19 cellular contexts compared by ENCODE assay signal in genomic region chr5:173800340-173800739, GRCh38.
DNase-seq lines count a peak whose midpoint lies in the region; ATAC-seq and TF ChIP-seq lines count a peak whose summit lies in the region.
"Had no signal": no experiment of that assay in that cellular context is flagged by ENCODE, and none has a peak within 500 bp of the region (broad histone marks: within the 10 kb centered on the region; RNA-seq: fewer than 3 reads in every experiment).

No MANE protein-coding gene starts in this region.

- H3K27ac ChIP-seq in GM23338 (ENCODE audit: low read depth), result no peak overlapping the region
- no peak overlapping the region for H3K27ac ChIP-seq in mammary epithelial cell (ENCODE audit: insufficient read depth, low read depth, low read length)
- H3K27ac ChIP-seq in thyroid gland, result peak overlapping the region in 2 of 3 donors; percentile 46 to 70
- H3K27ac ChIP-seq: SK-N-MC had no signal

- H3K9me3 ChIP-seq in mammary epithelial cell (replicated peaks; ENCODE audit: insufficient read depth, low read length) (no peaks in the 10 kb centered on the region), thyroid gland (no peaks in the 10 kb centered on the region)

- no peak for TF ChIP-seq POLR2A in thyroid gland (IDR thresholded peaks at IDR 0.05)

- no peak overlapping the region for H3K4me3 ChIP-seq in GM23338
- H3K4me3 ChIP-seq in mammary epithelial cell (replicated peaks in 1 of 3; ENCODE audit: insufficient read depth in 1 of 3, low read depth in 2 of 3, low read length in 3 of 3), result no peak overlapping the region
- H3K4me3 ChIP-seq in thyroid gland (replicated peaks in 1 of 3), result no peak overlapping the region
- H3K4me3 ChIP-seq: SK-N-MC had no signal

- H3K36me3 ChIP-seq in GM23338 (ENCODE audit: insufficient read depth) (no peaks in the 10 kb centered on the region), mammary epithelial cell (ENCODE audit: insufficient read depth, low read length) (no peaks in the 10 kb centered on the region), thyroid gland (no peaks in the 10 kb centered on the region)

- H3K36me3 Mint-ChIP-seq in GM23338 (ENCODE audit: low read depth), result no peaks in the 10 kb centered on the region

- ATAC-seq in GM23338 (no peak), GM18867 (IDR thresholded peaks at IDR 0.05; ENCODE audit: unreplicated experiment) (no peak), HG02938 (IDR thresholded peaks at IDR 0.05; ENCODE audit: unreplicated experiment) (no peak)
- ATAC-seq: HCT116, Panc1, Right ventricle myocardium inferior had no signal

- in situ Hi-C loops in mammary epithelial cell (cut with MboI; ENCODE audit: low sequenced_read_pairs in 2 of 2), result no loop called here

- DNase-seq in GM23338 (ENCODE audit: low spot score) (no peak), mammary epithelial cell (peak; percentile 17), kidney tubule cell (ENCODE audit: low spot score) (peak; percentile 88), thyroid gland (peak; percentile 47 to 54), H4 (ENCODE audit: low spot score) (no peak)
- DNase-seq: ACHN, AML-193, EL, KBM-7, NCI-H1436, NCI-H2029 treated with DMSO at 0.1 percent for 48 hours, NCI-H510A had no signal

- no peaks in the 10 kb centered on the region for H4K20me1 ChIP-seq in GM23338 (replicated peaks; ENCODE audit: insufficient read depth)
- H4K20me1 ChIP-seq in mammary epithelial cell (ENCODE audit: insufficient read depth, low read length), result no peaks in the 10 kb centered on the region

- BruUV-seq in mammary epithelial cell (replicated peaks; lab: Mats Ljungman, UMichigan), result no TSS peak

- no peaks in the 10 kb centered on the region for H3K4me1 ChIP-seq in GM23338 (ENCODE audit: insufficient read depth)
- H3K4me1 ChIP-seq in mammary epithelial cell (ENCODE audit: insufficient read depth, low read length), result peaks cover 10% of the 10 kb centered on the region
- peaks cover 5 to 25% of the 10 kb centered on the region in 2 donors for H3K4me1 ChIP-seq in thyroid gland

- no peak overlapping the region for H3K4me3 Mint-ChIP-seq in GM23338
- H3K4me3 Mint-ChIP-seq: CD14-positive monocyte had no signal

- no peak overlapping the region for H3K9ac ChIP-seq in mammary epithelial cell (ENCODE audit: insufficient read depth, low read length)

- H3K79me2 ChIP-seq in GM23338 (replicated peaks; ENCODE audit: insufficient read depth) (no peaks in the 10 kb centered on the region), mammary epithelial cell (ENCODE audit: insufficient read depth, low read length) (no peaks in the 10 kb centered on the region)

- H2AFZ ChIP-seq in GM23338 (peak overlapping the region; percentile 47; the same call in 1 of the 2 replicates), mammary epithelial cell (ENCODE audit: low read depth, low read length) (no peak overlapping the region)

- no peaks in the 10 kb centered on the region for H3F3A ChIP-seq in GM23338 (replicated peaks; ENCODE audit: low read depth)

- H3K27me3 ChIP-seq in GM23338 (ENCODE audit: insufficient read depth) (no peaks in the 10 kb centered on the region), mammary epithelial cell (ENCODE audit: insufficient read depth, low read length) (no peaks in the 10 kb centered on the region), thyroid gland (no peaks in the 10 kb centered on the region)

- 88% methylated on average over 8 of the region's 8 CpGs for WGBS in mammary epithelial cell (ENCODE audit: low coverage, missing lambda C conversion rate)
- WGBS in thyroid gland, 2 donors, result 67 to 74% methylated on average over 8 of the region's 8 CpGs

- dilution Hi-C loops in mammary epithelial cell (cut with HindIII; ENCODE audit: low sequenced_read_pairs), result no loop called here

- intact Hi-C loops in mammary epithelial cell (cut with micrococcal nuclease), result no loop called here
- intact Hi-C loops in thyroid gland (cut with DNase I), result no loop called here

- H3K9me3 Mint-ChIP-seq in GM23338, result peaks cover 4% of the 10 kb centered on the region; the same call in 1 of the 3 replicates
- H3K9me3 Mint-ChIP-seq: CD14-positive monocyte had no signal

- peaks cover 1% of the 10 kb centered on the region; the same call in 2 of the 3 replicates for H3K4me1 Mint-ChIP-seq in GM23338

- no peaks in the 10 kb centered on the region for H3K9me2 ChIP-seq in GM23338 (ENCODE audit: insufficient read depth)

- TF ChIP-seq CTCF in GM23338 (conservative IDR thresholded peaks at IDR 0.05; ENCODE audit: low read depth in 2 of 2) (no peak), mammary epithelial cell (conservative IDR thresholded peaks at IDR 0.05 in 1 of 2, IDR thresholded peaks at IDR 0.05 in 1 of 2; ENCODE audit: extremely low read depth in 1 of 2, insufficient read depth in 1 of 2, low read depth in 1 of 2, low read length in 2 of 2) (no peak), thyroid gland (IDR thresholded peaks at IDR 0.05) (no peak)

- CTCF ChIA-PET in mammary epithelial cell (lab: Charles Lee; ENCODE audit: low non-redundant PET), result no interaction called here

- H3K27me3 Mint-ChIP-seq in GM23338 (ENCODE audit: insufficient read depth, low read depth, poor library complexity), result peaks cover 2% of the 10 kb centered on the region

- no peak overlapping the region for H3K27ac Mint-ChIP-seq in GM23338
- H3K27ac Mint-ChIP-seq: CD14-positive monocyte had no signal

- H3K4me2 ChIP-seq in GM23338 (no peak overlapping the region), mammary epithelial cell (ENCODE audit: insufficient read depth, low read depth, low read length) (no peak overlapping the region)

TF ChIP-seq in GM23338, 12 proteins besides CTCF, POLR2A, EP300 and RAD21 (continues in another document):
- TF ChIP-seq REST (IDR thresholded peaks at IDR 0.05; ENCODE audit: unreplicated experiment) (no peak), ETS1 (IDR thresholded peaks at IDR 0.05) (no peak), STAT1 (IDR thresholded peaks at IDR 0.05; ENCODE audit: unreplicated experiment) (no peak), JUNB (IDR thresholded peaks at IDR 0.05; ENCODE audit: unreplicated experiment) (no peak)

Comparison
In these comparisons a context has a peak if more than half of its experiments do, and no peak if none do; other contexts are left out.
1. DNase-seq: peak in mammary epithelial cell (single experiment), kidney tubule cell (single experiment) and thyroid gland (2 of 2); none in GM23338 (single experiment) and H4 (single experiment).
2. H3K27ac ChIP-seq: peak in thyroid gland (2 of 3); none in GM23338 (single experiment) and mammary epithelial cell (single experiment).